ENCODE assay signal across 8 cellular contexts in genomic region chr12:95942532-95943230, GRCh38. TPM values are rescaled to one million over a fixed set of nuclear protein-coding genes. Genes with fewer than 3 reads are reported as not detected.
A peak's percentile ranks its signal among the peaks of the same experiment; 100 is the strongest.
DNase-seq lines count a peak whose midpoint lies in the region; ATAC-seq and TF ChIP-seq lines count a peak whose summit lies in the region.

CCDC38 (minus strand) TSS chr12:95942614; CDS start chr12:95936509, 6,105 bp downstream.

- H3K4me2 ChIP-seq in PC-9 = peak within 1 kb of the TSS; percentile 78

- H4K20me1 ChIP-seq in PC-9 (ENCODE audit: insufficient read depth) = no peaks in the 10 kb centered on the region

- H3K79me2 ChIP-seq in PC-9 (ENCODE audit: low read depth) = 0 out of 2 replicates have a peak, but pooled peaks cover 3% of the 10 kb centered on the region

- no peaks in the 10 kb centered on the region for H3K36me3 Mint-ChIP-seq in activated T-cell treated with anti-CD3 and anti-CD28 coated beads, Interleukin-2, amount 50 U/mL, for 4 hours (ENCODE audit: insufficient read depth)
- H3K36me3 Mint-ChIP-seq in naive thymus-derived CD4-positive, alpha-beta T cell = no peaks in the 10 kb centered on the region
- no peaks in the 10 kb centered on the region for H3K36me3 Mint-ChIP-seq in stimulated activated naive B cell treated with anti-CD40 and anti-IgM and Interleukin-4, amounts not matched to agents 10 μg/mL and 1 μg/mL and 100 μg/mL, for 72 hours

- no peaks in the 10 kb centered on the region for H3K9me2 ChIP-seq in PC-9 (ENCODE audit: insufficient read depth)

- peak within 1 kb of the TSS; percentile 83 for H2AFZ ChIP-seq in PC-9

- BruUV-seq in PC-9 (replicated peaks; lab: Mats Ljungman, UMichigan) = no TSS peak

- DNase-seq in DMS153 (lab: John Stamatoyannopoulos, UW) (peak; percentile 42), HuH-7 (ENCODE audit: low spot score) (peak; percentile 96), PC-9 (peak; percentile 69 to 74), fibroblast of gingiva (ENCODE audit: low read depth) (peak; percentile 58)
- DNase-seq in activated T-cell treated with anti-CD3 and anti-CD28 coated beads, Interleukin-2, amount 50 U/mL, for 4 hours = peak; percentile 71
- DNase-seq in naive thymus-derived CD4-positive, alpha-beta T cell = peak; percentile 56 to 86 (median 82)
- DNase-seq in stimulated activated naive B cell treated with anti-CD40 and anti-IgM and Interleukin-4, amounts not matched to agents 10 μg/mL and 1 μg/mL and 100 μg/mL, for 72 hours = peak; percentile 80

- H3K9me3 Mint-ChIP-seq in activated T-cell treated with anti-CD3 and anti-CD28 coated beads, Interleukin-2, amount 50 U/mL, for 4 hours = no peaks in the 10 kb centered on the region
- H3K9me3 Mint-ChIP-seq in naive thymus-derived CD4-positive, alpha-beta T cell = no peaks in the 10 kb centered on the region
- no peaks in the 10 kb centered on the region for H3K9me3 Mint-ChIP-seq in stimulated activated naive B cell treated with anti-CD40 and anti-IgM and Interleukin-4, amounts not matched to agents 10 μg/mL and 1 μg/mL and 100 μg/mL, for 72 hours

- H3K4me3 ChIP-seq in PC-9 = peak within 1 kb of the TSS; percentile 85
- peak within 1 kb of the TSS; percentile 93 for H3K4me3 ChIP-seq in naive thymus-derived CD4-positive, alpha-beta T cell (ENCODE audit: low read length)

- H3K27ac ChIP-seq in PC-9 = peak within 1 kb of the TSS; percentile 52
- peak within 1 kb of the TSS; percentile 86 for H3K27ac ChIP-seq in naive thymus-derived CD4-positive, alpha-beta T cell (ENCODE audit: low read depth, low read length)

- H3K27ac Mint-ChIP-seq in naive thymus-derived CD4-positive, alpha-beta T cell = peak within 1 kb of the TSS; percentile 85 to 97 (median 89)
- H3K27ac Mint-ChIP-seq in stimulated activated naive B cell treated with anti-CD40 and anti-IgM and Interleukin-4, amounts not matched to agents 10 μg/mL and 1 μg/mL and 100 μg/mL, for 72 hours = peak within 1 kb of the TSS; percentile 94

- H3K36me3 ChIP-seq in PC-9 (ENCODE audit: low read depth) = no peaks in the 10 kb centered on the region
- peaks cover 0 to 10% (median 0%) of the 10 kb centered on the region in 3 experiments for H3K36me3 ChIP-seq in naive thymus-derived CD4-positive, alpha-beta T cell (ENCODE audit: control insufficient read depth in 2 of 3, insufficient read depth in 3 of 3, low read length in 3 of 3)

- H3K4me1 ChIP-seq in PC-9 (replicated peaks; ENCODE audit: insufficient read depth) = peaks cover 5% of the 10 kb centered on the region; the same call in 1 of the 2 replicates
- peaks cover 6% of the 10 kb centered on the region in 2 donors for H3K4me1 ChIP-seq in naive thymus-derived CD4-positive, alpha-beta T cell (ENCODE audit: control insufficient read depth in 2 of 2, insufficient read depth in 2 of 2, low read length in 2 of 2)

- H3K27me3 ChIP-seq in PC-9 (ENCODE audit: insufficient read depth, low read depth) = no peaks in the 10 kb centered on the region
- H3K27me3 ChIP-seq in naive thymus-derived CD4-positive, alpha-beta T cell (ENCODE audit: control insufficient read depth in 2 of 2, insufficient read depth in 2 of 2, low read length in 2 of 2) = no peaks in the 10 kb centered on the region

- peak; percentile 98 for ATAC-seq in GM21529 (IDR thresholded peaks at IDR 0.05; ENCODE audit: unreplicated experiment)
- ATAC-seq in activated T-cell treated with anti-CD3 and anti-CD28 coated beads, Interleukin-2, amount 50 U/mL, for 4 hours = peak; percentile 97
- peak; percentile 97 for ATAC-seq in naive thymus-derived CD4-positive, alpha-beta T cell
- peak; percentile 98 to 99 for ATAC-seq in stimulated activated naive B cell treated with anti-CD40 and anti-IgM and Interleukin-4, amounts not matched to agents 10 μg/mL and 1 μg/mL and 100 μg/mL, for 72 hours (replicated peaks)

- no peaks in the 10 kb centered on the region for H3K27me3 Mint-ChIP-seq in activated T-cell treated with anti-CD3 and anti-CD28 coated beads, Interleukin-2, amount 50 U/mL, for 4 hours (ENCODE audit: low read depth)
- H3K27me3 Mint-ChIP-seq in naive thymus-derived CD4-positive, alpha-beta T cell = peaks cover 0 to 26% (median 0%) of the 10 kb centered on the region in 5 donors
- no peaks in the 10 kb centered on the region for H3K27me3 Mint-ChIP-seq in stimulated activated naive B cell treated with anti-CD40 and anti-IgM and Interleukin-4, amounts not matched to agents 10 μg/mL and 1 μg/mL and 100 μg/mL, for 72 hours

- H3K4me3 Mint-ChIP-seq in activated T-cell treated with anti-CD3 and anti-CD28 coated beads, Interleukin-2, amount 50 U/mL, for 4 hours = peak within 1 kb of the TSS; percentile 93
- H3K4me3 Mint-ChIP-seq in naive thymus-derived CD4-positive, alpha-beta T cell = peak within 1 kb of the TSS; percentile 88 to 99 (median 96)
- H3K4me3 Mint-ChIP-seq in stimulated activated naive B cell treated with anti-CD40 and anti-IgM and Interleukin-4, amounts not matched to agents 10 μg/mL and 1 μg/mL and 100 μg/mL, for 72 hours = peak within 1 kb of the TSS; percentile 91 to 92

- intact Hi-C loops in PC-9 (cut with micrococcal nuclease; ENCODE audit: unreplicated experiment) = no loop called here
- intact Hi-C loops in naive thymus-derived CD4-positive, alpha-beta T cell (cut with micrococcal nuclease) = loop anchor here (1.0 to 10.0 kb wide), 19 partner anchors 24 to 1480 kb away; partner anchors contain the start of genes CDK17 (in 2 of the 2), LTA4H (in 2 of the 2), NDUFA12 (in 2 of the 2) and NEDD1 (in 2 of the 2)

- TF ChIP-seq CTCF in PC-9 (conservative IDR thresholded peaks at IDR 0.05) = no peak

- no peaks in the 10 kb centered on the region for H3K9me3 ChIP-seq in PC-9 (ENCODE audit: insufficient read depth, low read depth)
- no peaks in the 10 kb centered on the region for H3K9me3 ChIP-seq in naive thymus-derived CD4-positive, alpha-beta T cell (ENCODE audit: control insufficient read depth in 2 of 3, low read length in 3 of 3)

- H3K4me1 Mint-ChIP-seq in activated T-cell treated with anti-CD3 and anti-CD28 coated beads, Interleukin-2, amount 50 U/mL, for 4 hours (ENCODE audit: low read depth) = peaks cover 9% of the 10 kb centered on the region
- peaks cover 4 to 12% (median 10%) of the 10 kb centered on the region in 7 donors for H3K4me1 Mint-ChIP-seq in naive thymus-derived CD4-positive, alpha-beta T cell
- peaks cover 3 to 6% of the 10 kb centered on the region in 2 donors for H3K4me1 Mint-ChIP-seq in stimulated activated naive B cell treated with anti-CD40 and anti-IgM and Interleukin-4, amounts not matched to agents 10 μg/mL and 1 μg/mL and 100 μg/mL, for 72 hours

- POLR2A ChIA-PET in PC-9 (lab: Charles Lee; ENCODE audit: unreplicated experiment) = interaction anchor here (0.7 kb wide), 2 partner anchors 9 to 77 kb away, joined by 3 read pairs; no protein-coding TSS in a partner anchor
- POLR2A ChIA-PET in naive thymus-derived CD4-positive, alpha-beta T cell (lab: Charles Lee) = interaction anchor here (0.5 to 2.8 kb wide), 15 partner anchors 9 to 725 kb away, joined by 3 to 21 read pairs (median 3); partner anchors contain the start of genes FGD6, LTA4H, METAP2 and VEZT

- H3F3A ChIP-seq in PC-9 (ENCODE audit: insufficient read depth, low read depth) = no peaks in the 10 kb centered on the region

- CTCF ChIA-PET in PC-9 (lab: Charles Lee) = interaction anchor here (0.6 to 0.9 kb wide), 2 partner anchors 115 to 377 kb away, joined by 3 read pairs; no protein-coding TSS in a partner anchor
- CTCF ChIA-PET in naive thymus-derived CD4-positive, alpha-beta T cell (lab: Charles Lee) = interaction anchor here (0.6 to 1.6 kb wide), 4 partner anchors 9 to 965 kb away, joined by 3 to 4 read pairs (median 4); no protein-coding TSS in a partner anchor

RNA-seq across cellular contexts. Expression of gene CCDC38, which starts in this region (rescaled TPM):
- total RNA-seq in PC-9 (2021) = 0.25 and 0.35 TPM in 2 replicates
- total RNA-seq in activated T-cell treated with anti-CD3 and anti-CD28 coated beads, Interleukin-2, amount 50 U/mL, for 4 hours = under 1 TPM in 1 of 3 donors, not detected in 2; 0.33 TPM
- total RNA-seq in naive thymus-derived CD4-positive, alpha-beta T cell = under 1 TPM in 2 of 5 experiments, not detected in 3; 0.07 to 0.27 TPM
- polyA plus RNA-seq in naive thymus-derived CD4-positive, alpha-beta T cell = under 1 TPM in 1 of 2 donors, not detected in 1; 0.08 TPM

Comparison
In these comparisons a context has a peak if more than half of its experiments do, and no peak if none do; other contexts are left out.
1. Peak in every context shown above with its lines: DNase-seq, ATAC-seq, H3K4me3 ChIP-seq and H3K27ac ChIP-seq.
2. Peak in DNase-seq, H3K4me3 ChIP-seq, H3K27ac ChIP-seq and H3K4me2 ChIP-seq in PC-9; RNA of the gene not detected or under 1 TPM.
3. Peak in DNase-seq and ATAC-seq in activated T-cell treated with anti-CD3 and anti-CD28 coated beads, Interleukin-2, amount 50 U/mL, for 4 hours; RNA of the gene not detected or under 1 TPM.
4. Peak in DNase-seq, ATAC-seq, H3K4me3 ChIP-seq and H3K27ac ChIP-seq in naive thymus-derived CD4-positive, alpha-beta T cell; RNA of the gene not detected or under 1 TPM.
5. DNase-seq: peak in every context shown above with its lines; median percentile 96 in HuH-7; 82 in naive thymus-derived CD4-positive, alpha-beta T cell; 80 in stimulated activated naive B cell treated with anti-CD40 and anti-IgM and Interleukin-4, amounts not matched to agents 10 μg/mL and 1 μg/mL and 100 μg/mL, for 72 hours; 72 in PC-9; 71 in activated T-cell treated with anti-CD3 and anti-CD28 coated beads, Interleukin-2, amount 50 U/mL, for 4 hours; 58 in fibroblast of gingiva; 42 in DMS153.